In the genomic region with DNA sequence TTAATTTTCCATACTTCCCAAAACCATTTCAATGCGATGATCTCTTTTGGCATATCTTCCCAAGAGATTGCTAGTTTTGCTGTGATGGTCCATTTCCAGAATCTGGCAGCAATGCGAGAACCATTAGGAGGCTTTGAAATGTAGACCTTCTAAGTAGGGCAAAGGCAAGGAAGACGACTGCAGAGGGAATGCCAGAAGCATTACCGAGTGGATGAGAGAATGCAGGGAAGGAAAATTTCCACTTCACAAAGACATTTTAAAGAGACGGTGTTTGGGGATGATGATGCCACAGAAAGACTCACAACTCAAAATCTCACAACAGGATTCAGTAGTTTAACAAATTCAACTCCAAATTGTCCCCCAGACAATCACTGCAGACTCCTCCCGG, we compare ENCODE assay signal across 8 cellular contexts. TPM values are rescaled to one million over a fixed set of nuclear protein-coding genes. Genes with fewer than 3 reads are reported as not detected.
DNase-seq lines count a peak whose midpoint lies in the region; ATAC-seq and TF ChIP-seq lines count a peak whose summit lies in the region.

No MANE protein-coding gene starts in this region.

- H3K27ac Mint-ChIP-seq in activated CD8-positive, alpha-beta memory T cell treated with anti-CD3 and anti-CD28 coated beads, Interleukin-2, amount 10 ng/mL, durations not matched to agents 7 days and 5 days: no peak overlapping the region

- H3K9me3 ChIP-seq in testis: no peaks in the 10 kb centered on the region

- peak overlapping the region; percentile 89 for H3K4me3 Mint-ChIP-seq in activated CD8-positive, alpha-beta memory T cell treated with anti-CD3 and anti-CD28 coated beads, Interleukin-2, amount 10 ng/mL, durations not matched to agents 7 days and 5 days

- 3% methylated on average over 6 of the region's 6 CpGs for WGBS in testis, 2 donors

- H3K4me1 ChIP-seq in testis: peaks cover 28% of the 10 kb centered on the region

- no peak for TF ChIP-seq CTCF in testis (IDR thresholded peaks at IDR 0.05)

- peak overlapping the region; percentile 76 to 92 for H3K27ac ChIP-seq in testis

- H3K9me3 Mint-ChIP-seq in activated CD8-positive, alpha-beta memory T cell treated with anti-CD3 and anti-CD28 coated beads, Interleukin-2, amount 10 ng/mL, durations not matched to agents 7 days and 5 days (ENCODE audit: low read depth): no peaks in the 10 kb centered on the region

- intact Hi-C loops in testis (cut with DNase I; ENCODE audit: low total_unique reads): no loop called here

- peak overlapping the region; percentile 71 to 75 for H3K4me3 ChIP-seq in testis

- no peak for ATAC-seq in activated CD8-positive, alpha-beta memory T cell treated with anti-CD3 and anti-CD28 coated beads, Interleukin-2, amount 10 ng/mL, durations not matched to agents 7 days and 5 days
- ATAC-seq in activated CD4-positive, CD25-positive, alpha-beta regulatory T cell treated with anti-CD3 and anti-CD28 coated beads, Interleukin-2, amount 50 U/mL, for 24 hours: no peak

- H3K36me3 Mint-ChIP-seq in activated CD8-positive, alpha-beta memory T cell treated with anti-CD3 and anti-CD28 coated beads, Interleukin-2, amount 10 ng/mL, durations not matched to agents 7 days and 5 days: no peaks in the 10 kb centered on the region

- TF ChIP-seq POLR2A in testis (IDR thresholded peaks at IDR 0.05): no peak

- peaks cover 22% of the 10 kb centered on the region for H3K4me1 Mint-ChIP-seq in activated CD8-positive, alpha-beta memory T cell treated with anti-CD3 and anti-CD28 coated beads, Interleukin-2, amount 10 ng/mL, durations not matched to agents 7 days and 5 days

- H3K36me3 ChIP-seq in testis (ENCODE audit: low read depth, missing control alignments): no peaks in the 10 kb centered on the region

- CTCF ChIA-PET in activated CD8-positive, alpha-beta memory T cell treated with anti-CD3 and anti-CD28 coated beads, Interleukin-2, amount 10 ng/mL, durations not matched to agents 7 days and 5 days (lab: Charles Lee): interaction anchor here (1.0 to 1.4 kb wide), 3 partner anchors 10 to 93 kb away, joined by 3 to 7 read pairs (median 6); no protein-coding TSS in a partner anchor

- DNase-seq in activated CD8-positive, alpha-beta memory T cell treated with anti-CD3 and anti-CD28 coated beads, Interleukin-2, amount 10 ng/mL, durations not matched to agents 7 days and 5 days: no peak
- no peak for DNase-seq in activated CD8-positive, alpha-beta memory T cell treated with anti-CD3 and anti-CD28 coated beads, Interleukin-2, amount 50 U/mL, for 48 hours
- DNase-seq in amniotic stem cell (lab: John Stamatoyannopoulos, UW): peak; percentile 1
- DNase-seq in iris pigment epithelial cell (ENCODE audit: low read depth): peak; percentile 35
- DNase-seq in testis: no peak
- DNase-seq in NCI-H2227 treated with DMSO at 0.1 percent for 48 hours (lab: John Stamatoyannopoulos, UW): no peak
- DNase-seq in NCI-H1105 (lab: John Stamatoyannopoulos, UW): no peak

- peaks cover 3% of the 10 kb centered on the region for H3K27me3 Mint-ChIP-seq in activated CD8-positive, alpha-beta memory T cell treated with anti-CD3 and anti-CD28 coated beads, Interleukin-2, amount 10 ng/mL, durations not matched to agents 7 days and 5 days

- no peaks in the 10 kb centered on the region for H3K27me3 ChIP-seq in testis

RNA-seq across cellular contexts. Expression of a gene that starts 0.5 kb away (rescaled TPM):
- total RNA-seq in activated CD8-positive, alpha-beta memory T cell treated with anti-CD3 and anti-CD28 coated beads, Interleukin-2, amount 10 ng/mL, durations not matched to agents 7 days and 5 days: 1 to 10 TPM in 1 of 2 experiments, under 1 TPM in 1; 0.63 to 1.8 TPM
- total RNA-seq in testis: 10 to 100 TPM; 11.2 to 18.6 TPM
- polyA plus RNA-seq in testis (ENCODE audit: insufficient read depth, low read depth, low replicate concordance): 14.8 TPM

RNA-seq across cellular contexts. Expression of a gene that starts 2.0 kb away (rescaled TPM):
- not detected for total RNA-seq in activated CD8-positive, alpha-beta memory T cell treated with anti-CD3 and anti-CD28 coated beads, Interleukin-2, amount 10 ng/mL, durations not matched to agents 7 days and 5 days
- under 1 TPM; 0.31 to 0.62 TPM for total RNA-seq in testis
- polyA plus RNA-seq in testis (ENCODE audit: insufficient read depth, low read depth, low replicate concordance): 0.74 TPM

Comparison
In these comparisons a context has a peak if more than half of its experiments do, and no peak if none do; other contexts are left out.
1. DNase-seq: peak in amniotic stem cell (single experiment) and iris pigment epithelial cell (single experiment); none in activated CD8-positive, alpha-beta memory T cell treated with anti-CD3 and anti-CD28 coated beads, Interleukin-2, amount 10 ng/mL, durations not matched to agents 7 days and 5 days (single experiment), activated CD8-positive, alpha-beta memory T cell treated with anti-CD3 and anti-CD28 coated beads, Interleukin-2, amount 50 U/mL, for 48 hours (single experiment), testis (single experiment), NCI-H2227 treated with DMSO at 0.1 percent for 48 hours (single experiment) and NCI-H1105 (single experiment).
2. RNA of a gene that starts 0.5 kb away (total RNA-seq): 11.2 to 18.6 TPM in testis; 0.63 to 1.8 TPM in activated CD8-positive, alpha-beta memory T cell treated with anti-CD3 and anti-CD28 coated beads, Interleukin-2, amount 10 ng/mL, durations not matched to agents 7 days and 5 days; every median in the first group is over 4 times any median in the second.